ENCODE assay signal across 16 cellular contexts in the genomic region with DNA sequence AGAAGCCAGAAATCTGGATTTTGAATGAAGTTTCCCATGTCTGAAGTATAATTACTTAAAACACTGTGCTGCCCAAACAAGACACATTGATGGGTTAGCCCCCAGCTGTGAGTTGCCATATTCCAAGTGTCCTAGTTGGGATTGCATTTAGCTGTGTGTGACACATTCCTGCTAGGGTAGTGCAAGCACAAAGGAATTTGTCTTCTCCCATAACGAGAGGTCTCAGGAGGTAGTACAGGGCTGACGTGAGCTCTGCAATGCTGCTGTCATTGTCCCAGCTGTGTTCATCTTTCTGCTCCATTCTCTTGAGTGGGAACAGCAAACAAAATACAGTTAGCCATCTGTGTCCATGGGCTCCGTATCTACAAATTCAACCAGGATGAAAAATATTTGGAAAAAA.
DNase-seq lines count a peak whose midpoint lies in the region; ATAC-seq, FAIRE-seq and TF ChIP-seq lines count a peak whose summit lies in the region.
"Had no signal": no experiment of that assay in that cellular context is flagged by ENCODE, and none has a peak within 500 bp of the region (broad histone marks: within the 10 kb centered on the region; RNA-seq: fewer than 3 reads in every experiment).

No MANE protein-coding gene starts in this region.

- peak overlapping the region; percentile 19 for H3K9ac ChIP-seq in astrocyte (ENCODE audit: low read length)

- no peaks in the 10 kb centered on the region for H3K36me3 ChIP-seq in astrocyte (ENCODE audit: insufficient read depth, low read length)
- H3K36me3 ChIP-seq: ascending aorta, colonic mucosa had no signal

- H3K79me2 ChIP-seq in astrocyte (ENCODE audit: insufficient read depth, low read length): no peaks in the 10 kb centered on the region

- FAIRE-seq in HTR-8/SVneo (lab: Jason Lieb, UNC) (peak; percentile 31), astrocyte (lab: Jason Lieb, UNC) (peak; percentile 26)

- DNase-seq in AG20443 (ENCODE audit: low spot score) (peak; percentile 37), HTR-8/SVneo (ENCODE audit: insufficient read length, low spot score) (no peak), astrocyte (ENCODE audit: low read depth) (peak; percentile 21), myocyte (ENCODE audit: low read depth) (peak; percentile 65), T-helper 2 cell (no peak), WTC11 (ENCODE audit: low spot score) (no peak)
- no peak for DNase-seq in activated CD4-positive, alpha-beta T cell treated with anti-CD3 and anti-CD28 coated beads for 48 hours
- DNase-seq: colonic mucosa, glutamatergic neuron, NCI-H1092 treated with DMSO at 0.1 percent for 48 hours, NCI-H2171 treated with DMSO at 0.1 percent for 48 hours, SHP77, T1000 had no signal

- CTCF ChIA-PET in WTC11 (lab: Charles Lee): interaction anchor here (2.0 kb wide), 1 partner anchor 15 kb away, joined by 6 read pairs; no protein-coding TSS in a partner anchor

- H3K9me3 ChIP-seq in astrocyte (ENCODE audit: insufficient read depth, low read depth, low read length): no peaks in the 10 kb centered on the region
- H3K9me3 ChIP-seq: ascending aorta, colonic mucosa had no signal

- H3K4me3 Mint-ChIP-seq in astrocyte (ENCODE audit: unreplicated experiment): no peak overlapping the region
- no peak overlapping the region for H3K4me3 Mint-ChIP-seq in WTC11
- H3K4me3 Mint-ChIP-seq: memory B cell had no signal

- peaks cover 24% of the 10 kb centered on the region for H3K4me1 ChIP-seq in astrocyte (ENCODE audit: insufficient read depth, low read length)
- H3K4me1 ChIP-seq: colonic mucosa had no signal

- H3K27me3 ChIP-seq in astrocyte (ENCODE audit: insufficient read depth, low read length): no peaks in the 10 kb centered on the region
- H3K27me3 ChIP-seq: ascending aorta, colonic mucosa had no signal

- H4K20me1 ChIP-seq in astrocyte (ENCODE audit: insufficient read depth, low read length): no peaks in the 10 kb centered on the region

- H3K36me3 Mint-ChIP-seq in astrocyte (ENCODE audit: low read depth, unreplicated experiment) (no peaks in the 10 kb centered on the region), WTC11 (no peaks in the 10 kb centered on the region)
- H3K36me3 Mint-ChIP-seq: memory B cell had no signal

- TF ChIP-seq CTCF in astrocyte (IDR thresholded peaks at IDR 0.05; ENCODE audit: insufficient read depth, low read depth, low read length) (no peak), WTC11 (IDR thresholded peaks at IDR 0.05) (no peak)

- H3K4me1 Mint-ChIP-seq in astrocyte (ENCODE audit: low read depth, unreplicated experiment) (peaks cover 29% of the 10 kb centered on the region), WTC11 (peaks cover 16% of the 10 kb centered on the region)
- H3K4me1 Mint-ChIP-seq: memory B cell had no signal

- H2AFZ ChIP-seq in astrocyte (ENCODE audit: low read depth, low read length): no peak overlapping the region

- POLR2A ChIA-PET in WTC11 (lab: Charles Lee): no interaction called here

- H3K27me3 Mint-ChIP-seq in astrocyte (ENCODE audit: low read depth, unreplicated experiment): peaks cover 3% of the 10 kb centered on the region
- H3K27me3 Mint-ChIP-seq in WTC11 (ENCODE audit: low read depth): no peaks in the 10 kb centered on the region; the same call in 1 of the 2 replicates

- ATAC-seq in HG02610 (IDR thresholded peaks at IDR 0.05; ENCODE audit: unreplicated experiment) (no peak), WTC11 (no peak)

- no peak overlapping the region for H3K27ac Mint-ChIP-seq in astrocyte (ENCODE audit: unreplicated experiment)
- H3K27ac Mint-ChIP-seq in WTC11: no peak overlapping the region
- H3K27ac Mint-ChIP-seq: memory B cell had no signal

- H3K27ac ChIP-seq in astrocyte (ENCODE audit: low read depth, low read length): peak overlapping the region; percentile 52
- H3K27ac ChIP-seq: ascending aorta, colonic mucosa had no signal

- peak overlapping the region; percentile 6 for H3K4me3 ChIP-seq in astrocyte (ENCODE audit: insufficient read depth, low read depth, low read length)
- H3K4me3 ChIP-seq: ascending aorta, colonic mucosa had no signal

- peak overlapping the region; percentile 67 for H3K4me2 ChIP-seq in astrocyte (ENCODE audit: low read length)

- peaks cover 4% of the 10 kb centered on the region for H3K9me3 Mint-ChIP-seq in astrocyte (ENCODE audit: unreplicated experiment)
- H3K9me3 Mint-ChIP-seq in WTC11: peaks cover 7% of the 10 kb centered on the region; the same call in 1 of the 2 replicates
- H3K9me3 Mint-ChIP-seq: memory B cell had no signal

TF ChIP-seq in WTC11, 78 proteins besides CTCF, POLR2A, EP300 and RAD21:
- TF ChIP-seq GTF2I (CRISPR knock-in tag; conservative IDR thresholded peaks at IDR 0.05) (no peak), SOX15 (CRISPR knock-in tag; IDR thresholded peaks at IDR 0.05) (no peak), JUN (CRISPR knock-in tag; IDR thresholded peaks at IDR 0.05) (no peak), ZNF671 (CRISPR knock-in tag; IDR thresholded peaks at IDR 0.05) (no peak), TP53 (CRISPR knock-in tag; IDR thresholded peaks at IDR 0.05) (no peak), MYBL2 (CRISPR knock-in tag; IDR thresholded peaks at IDR 0.05) (no peak), NFE2L1 (CRISPR knock-in tag; IDR thresholded peaks at IDR 0.05) (no peak), RELA (CRISPR knock-in tag; IDR thresholded peaks at IDR 0.05; ENCODE audit: borderline replicate concordance) (no peak), TEAD1 (CRISPR knock-in tag; IDR thresholded peaks at IDR 0.05) (no peak), SP1 (CRISPR knock-in tag; conservative IDR thresholded peaks at IDR 0.05) (no peak), GRHL2 (CRISPR knock-in tag; IDR thresholded peaks at IDR 0.05; ENCODE audit: insufficient replicate concordance, severe bottlenecking) (no peak), NR3C1 (CRISPR knock-in tag; conservative IDR thresholded peaks at IDR 0.05; ENCODE audit: low read depth) (no peak), ZNF138 (CRISPR knock-in tag; conservative IDR thresholded peaks at IDR 0.05) (no peak), OVOL2 (CRISPR knock-in tag; IDR thresholded peaks at IDR 0.05; ENCODE audit: borderline replicate concordance) (no peak), RORB (CRISPR knock-in tag; IDR thresholded peaks at IDR 0.05) (no peak), FOXK1 (CRISPR knock-in tag; IDR thresholded peaks at IDR 0.05) (no peak), NR2C2 (CRISPR knock-in tag; IDR thresholded peaks at IDR 0.05) (no peak)
- TF ChIP-seq, protein P1, sequence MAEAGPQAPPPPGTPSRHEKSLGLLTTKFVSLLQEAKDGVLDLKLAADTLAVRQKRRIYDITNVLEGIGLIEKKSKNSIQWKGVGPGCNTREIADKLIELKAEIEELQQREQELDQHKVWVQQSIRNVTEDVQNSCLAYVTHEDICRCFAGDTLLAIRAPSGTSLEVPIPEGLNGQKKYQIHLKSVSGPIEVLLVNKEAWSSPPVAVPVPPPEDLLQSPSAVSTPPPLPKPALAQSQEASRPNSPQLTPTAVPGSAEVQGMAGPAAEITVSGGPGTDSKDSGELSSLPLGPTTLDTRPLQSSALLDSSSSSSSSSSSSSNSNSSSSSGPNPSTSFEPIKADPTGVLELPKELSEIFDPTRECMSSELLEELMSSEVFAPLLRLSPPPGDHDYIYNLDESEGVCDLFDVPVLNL (CRISPR knock-in tag; IDR thresholded peaks at IDR 0.05; ENCODE audit: borderline replicate concordance, low read depth): no peak
- TF ChIP-seq, protein P2, sequence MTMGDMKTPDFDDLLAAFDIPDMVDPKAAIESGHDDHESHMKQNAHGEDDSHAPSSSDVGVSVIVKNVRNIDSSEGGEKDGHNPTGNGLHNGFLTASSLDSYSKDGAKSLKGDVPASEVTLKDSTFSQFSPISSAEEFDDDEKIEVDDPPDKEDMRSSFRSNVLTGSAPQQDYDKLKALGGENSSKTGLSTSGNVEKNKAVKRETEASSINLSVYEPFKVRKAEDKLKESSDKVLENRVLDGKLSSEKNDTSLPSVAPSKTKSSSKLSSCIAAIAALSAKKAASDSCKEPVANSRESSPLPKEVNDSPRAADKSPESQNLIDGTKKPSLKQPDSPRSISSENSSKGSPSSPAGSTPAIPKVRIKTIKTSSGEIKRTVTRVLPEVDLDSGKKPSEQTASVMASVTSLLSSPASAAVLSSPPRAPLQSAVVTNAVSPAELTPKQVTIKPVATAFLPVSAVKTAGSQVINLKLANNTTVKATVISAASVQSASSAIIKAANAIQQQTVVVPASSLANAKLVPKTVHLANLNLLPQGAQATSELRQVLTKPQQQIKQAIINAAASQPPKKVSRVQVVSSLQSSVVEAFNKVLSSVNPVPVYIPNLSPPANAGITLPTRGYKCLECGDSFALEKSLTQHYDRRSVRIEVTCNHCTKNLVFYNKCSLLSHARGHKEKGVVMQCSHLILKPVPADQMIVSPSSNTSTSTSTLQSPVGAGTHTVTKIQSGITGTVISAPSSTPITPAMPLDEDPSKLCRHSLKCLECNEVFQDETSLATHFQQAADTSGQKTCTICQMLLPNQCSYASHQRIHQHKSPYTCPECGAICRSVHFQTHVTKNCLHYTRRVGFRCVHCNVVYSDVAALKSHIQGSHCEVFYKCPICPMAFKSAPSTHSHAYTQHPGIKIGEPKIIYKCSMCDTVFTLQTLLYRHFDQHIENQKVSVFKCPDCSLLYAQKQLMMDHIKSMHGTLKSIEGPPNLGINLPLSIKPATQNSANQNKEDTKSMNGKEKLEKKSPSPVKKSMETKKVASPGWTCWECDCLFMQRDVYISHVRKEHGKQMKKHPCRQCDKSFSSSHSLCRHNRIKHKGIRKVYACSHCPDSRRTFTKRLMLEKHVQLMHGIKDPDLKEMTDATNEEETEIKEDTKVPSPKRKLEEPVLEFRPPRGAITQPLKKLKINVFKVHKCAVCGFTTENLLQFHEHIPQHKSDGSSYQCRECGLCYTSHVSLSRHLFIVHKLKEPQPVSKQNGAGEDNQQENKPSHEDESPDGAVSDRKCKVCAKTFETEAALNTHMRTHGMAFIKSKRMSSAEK (CRISPR knock-in tag; IDR thresholded peaks at IDR 0.05; ENCODE audit: borderline replicate concordance): no peak

Comparison
In these comparisons a context has a peak if more than half of its experiments do, and no peak if none do; other contexts are left out.
1. DNase-seq: peak in AG20443 (single experiment), astrocyte (single experiment) and myocyte (single experiment); none in HTR-8/SVneo (single experiment), T-helper 2 cell (0 of 5), activated CD4-positive, alpha-beta T cell treated with anti-CD3 and anti-CD28 coated beads for 48 hours (single experiment) and WTC11 (single experiment).